In genomic region chrX:482702-483203, GRCh38 we compare ENCODE assay signal across 18 cellular contexts.
DNase-seq lines count a peak whose midpoint lies in the region; ATAC-seq, FAIRE-seq and TF ChIP-seq lines count a peak whose summit lies in the region.
"Had no signal": no experiment of that assay in that cellular context is flagged by ENCODE, and none has a peak within 500 bp of the region (broad histone marks: within the 10 kb centered on the region; RNA-seq: fewer than 3 reads in every experiment).

No MANE protein-coding gene starts in this region.

- FAIRE-seq in A549 (lab: Jason Lieb, UNC), result peak; percentile 13
- FAIRE-seq in K562 (lab: Jason Lieb, UNC), result no peak
- FAIRE-seq: GM19239 had no signal

- peaks cover 0 to 1% of the 10 kb centered on the region in 2 experiments; a peak in 2 of 5 replicates for H3K27me3 ChIP-seq in K562 (ENCODE audit: control insufficient read depth in 2 of 2, insufficient read depth in 2 of 2, low read length in 2 of 2)

- H3K4me1 ChIP-seq in A549 (0 out of 3 replicates have a peak, but pooled peaks cover 4% of the 10 kb centered on the region), HEK293 (ENCODE audit: control insufficient read depth, insufficient read depth, low read length) (no peaks in the 10 kb centered on the region), K562 (replicated peaks in 1 of 2; ENCODE audit: control insufficient read depth in 2 of 2, insufficient read depth in 2 of 2, low read length in 2 of 2) (no peaks in the 10 kb centered on the region)

- no peaks in the 10 kb centered on the region for H3K36me3 ChIP-seq in HEK293 (ENCODE audit: control insufficient read depth in 2 of 2, insufficient read depth in 1 of 2, low read length in 2 of 2)
- no peaks in the 10 kb centered on the region for H3K36me3 ChIP-seq in K562 (ENCODE audit: control insufficient read depth, insufficient read depth, low read length)

- no peaks in the 10 kb centered on the region for H3K79me2 ChIP-seq in K562 (ENCODE audit: control insufficient read depth, insufficient read depth, low read length)

- in situ Hi-C loops in Caki2 (cut with HindIII; ENCODE audit: low pct_unique_long_range_greater_than_20kb, low sequenced_read_pairs) (no loop called here), K562 (cut with MboI) (no loop called here)

- ATAC-seq in A549 (peak; percentile 43 to 60; a peak in 5 of 6 replicates), K562 (peak; percentile 81), HG03108 (IDR thresholded peaks at IDR 0.05; ENCODE audit: unreplicated experiment) (no peak)

- 38% methylated on average over 23 of the region's 23 CpGs for WGBS in A549 (ENCODE audit: missing lambda C conversion rate)
- WGBS in K562 (ENCODE audit: insufficient coverage, low coverage, missing lambda C conversion rate), result 0% methylated on average over 23 of the region's 23 CpGs

- H2AFZ ChIP-seq in K562 (ENCODE audit: low read depth, low read length), result no peak overlapping the region

- DNase-seq in A549 (ENCODE audit: low read depth in 1 of 2, low spot score in 1 of 2) (peak; percentile 17 to 63), Caki2 (ENCODE audit: low read depth) (peak; percentile 74), K562 (ENCODE audit: extremely low read depth in 1 of 4, low spot score in 3 of 4) (peak in 1 of 4 experiments; percentile 10), dedifferentiated amniotic fluid mesenchymal stem cell (ENCODE audit: extremely low spot score) (no peak), NCI-H1092 (lab: John Stamatoyannopoulos, UW) (no peak), ureter (ENCODE audit: low spot score) (no peak)
- DNase-seq: Calu3; CD8-positive, alpha-beta memory T cell; DMS 273 treated with DMSO at 0.1 percent for 48 hours; DMS79 treated with DMSO at 0.1 percent for 48 hours; GF-D8; H7; HFFc6; Kasumi-1; KBM-7 had no signal

- TF ChIP-seq RAD21 in A549 (conservative IDR thresholded peaks at IDR 0.05 in 1 of 2, IDR thresholded peaks at IDR 0.05 in 1 of 2), result no peak
- no peak for TF ChIP-seq RAD21 in K562 (CRISPR knock-in tag; conservative IDR thresholded peaks at IDR 0.05 in 1 of 2, IDR thresholded peaks at IDR 0.05 in 1 of 2)

- no peak for TF ChIP-seq CTCF in A549 (IDR thresholded peaks at IDR 0.05)
- TF ChIP-seq CTCF in HEK293 (tag by site-specific recombination; IDR thresholded peaks at IDR 0.05), result no peak
- TF ChIP-seq CTCF in K562 (IDR thresholded peaks at IDR 0.05 in 2 of 3, conservative IDR thresholded peaks at IDR 0.05 in 1 of 3; ENCODE audit: insufficient read depth in 2 of 3, low read depth in 1 of 3, low read length in 3 of 3), result no peak

- H3K9me3 ChIP-seq in A549 (no peaks in the 10 kb centered on the region), HEK293 (ENCODE audit: control insufficient read depth, insufficient read depth, low read depth, low read length) (no peaks in the 10 kb centered on the region), K562 (replicated peaks; ENCODE audit: control insufficient read depth, insufficient read depth, low read depth, low read length) (no peaks in the 10 kb centered on the region)

- H4K20me1 ChIP-seq in K562 (replicated peaks; ENCODE audit: control insufficient read depth, insufficient read depth, low read length), result no peaks in the 10 kb centered on the region

- intact Hi-C loops in K562 (cut with micrococcal nuclease), result no loop called here

- H3K4me3 ChIP-seq in A549 (no peak overlapping the region), HEK293 (ENCODE audit: low read depth, low read length) (peak overlapping the region; percentile 24), K562 (no peak overlapping the region; the same call in 1 of the 2 replicates)

- H3K9me1 ChIP-seq in K562 (ENCODE audit: control insufficient read depth, insufficient read depth, low read length), result no peaks in the 10 kb centered on the region

- H3K9ac ChIP-seq in K562 (ENCODE audit: insufficient read depth in 1 of 2, low read depth in 2 of 2, low read length in 2 of 2), result no peak overlapping the region

- TF ChIP-seq POLR2A in A549 (IDR thresholded peaks at IDR 0.05; ENCODE audit: low read length) (no peak), K562 (conservative IDR thresholded peaks at IDR 0.05) (no peak)

- BruUV-seq in K562 (replicated peaks; lab: Mats Ljungman, UMichigan), result no TSS peak

- CTCF ChIA-PET in A549 (lab: Yijun Ruan, JAX) (no interaction called here), HEK293 (lab: Yijun Ruan, JAX) (no interaction called here), K562 (lab: Yijun Ruan, JAX; ENCODE audit: low intra/inter-chr PET ratio) (no interaction called here)

- H3K27ac ChIP-seq in A549 (no peak overlapping the region), HEK293 (ENCODE audit: extremely low read depth, low read depth, low read length) (no peak overlapping the region), K562 (ENCODE audit: extremely low read depth, low read depth, low read length) (no peak overlapping the region)

- TF ChIP-seq EP300 in A549 (IDR thresholded peaks at IDR 0.05), result no peak
- TF ChIP-seq EP300 in K562 (IDR thresholded peaks at IDR 0.05; ENCODE audit: low read length), result no peak

- POLR2A ChIA-PET in A549 (lab: Yijun Ruan, JAX) (no interaction called here), HEK293 (lab: Yijun Ruan, JAX) (no interaction called here), K562 (lab: Yijun Ruan, JAX) (no interaction called here)

- H3K4me2 ChIP-seq in A549 (peak overlapping the region; percentile 40), K562 (ENCODE audit: insufficient read depth, low read length) (peak overlapping the region; percentile 55)

TF ChIP-seq in A549, 52 proteins besides CTCF, POLR2A, EP300 and RAD21:
- TF ChIP-seq TFCP2L1 (CRISPR knock-in tag; IDR thresholded peaks at IDR 0.05) (no peak), MAFK (IDR thresholded peaks at IDR 0.05; ENCODE audit: partially characterized antibody) (no peak), CEBPB (IDR thresholded peaks at IDR 0.05) (peak; percentile 9 to 62; a peak in 1 of 4 replicates), FOSL2 (IDR thresholded peaks at IDR 0.05) (no peak), FOSL2 (CRISPR knock-in tag; IDR thresholded peaks at IDR 0.05) (0 out of 2 replicates have a peak, but pooled peaks have one; percentile 24), HOXB5 (CRISPR knock-in tag; IDR thresholded peaks at IDR 0.05) (0 out of 2 replicates have a peak, but pooled peaks have one; percentile 40)

TF ChIP-seq in HEK293, 187 proteins besides CTCF, POLR2A, EP300 and RAD21 (continues in another document):
- TF ChIP-seq ZNF433 (tag by site-specific recombination; IDR thresholded peaks at IDR 0.05; ENCODE audit: low read depth), result no peak
- TF ChIP-seq ZNF529 (tag by site-specific recombination; IDR thresholded peaks at IDR 0.05; ENCODE audit: insufficient replicate concordance), result no peak
- TF ChIP-seq ZNF549 (tag by site-specific recombination; IDR thresholded peaks at IDR 0.05), result no peak
- no peak for TF ChIP-seq ZBTB7A (tag by site-specific recombination; IDR thresholded peaks at IDR 0.05; ENCODE audit: low read depth)
- no peak for TF ChIP-seq SP3 (tag by site-specific recombination; IDR thresholded peaks at IDR 0.05)
- no peak for TF ChIP-seq ZNF311 (tag by site-specific recombination; IDR thresholded peaks at IDR 0.05; ENCODE audit: borderline replicate concordance)
- TF ChIP-seq ZXDB (tag by site-specific recombination; IDR thresholded peaks at IDR 0.05), result peak; percentile 94
- TF ChIP-seq ZNF248 (tag by site-specific recombination; IDR thresholded peaks at IDR 0.05), result no peak
- TF ChIP-seq ZNF214 (tag by site-specific recombination; IDR thresholded peaks at IDR 0.05; ENCODE audit: borderline replicate concordance), result no peak
- TF ChIP-seq ZNF785 (tag by site-specific recombination; IDR thresholded peaks at IDR 0.05), result no peak
- no peak for TF ChIP-seq ZNF791 (tag by site-specific recombination; IDR thresholded peaks at IDR 0.05)
- no peak for TF ChIP-seq ZNF138 (tag by site-specific recombination; IDR thresholded peaks at IDR 0.05; ENCODE audit: borderline replicate concordance)
- TF ChIP-seq ZNF202 (tag by site-specific recombination; IDR thresholded peaks at IDR 0.05; ENCODE audit: borderline replicate concordance), result no peak
- TF ChIP-seq ZSCAN30 (tag by site-specific recombination; IDR thresholded peaks at IDR 0.05), result no peak
- 0 out of 2 replicates have a peak, but pooled peaks have one; percentile 15 for TF ChIP-seq ZNF660 (tag by site-specific recombination; IDR thresholded peaks at IDR 0.05)
- TF ChIP-seq ZIC2 (tag by site-specific recombination; IDR thresholded peaks at IDR 0.05), result no peak
- TF ChIP-seq ZNF169 (tag by site-specific recombination; IDR thresholded peaks at IDR 0.05), result no peak
- no peak for TF ChIP-seq ZNF747 (tag by site-specific recombination; IDR thresholded peaks at IDR 0.05)

TF ChIP-seq in K562, 482 proteins besides CTCF, POLR2A, EP300 and RAD21 (continues in another document):
- no peak for TF ChIP-seq ZNF668 (CRISPR knock-in tag; IDR thresholded peaks at IDR 0.05)
- no peak for TF ChIP-seq ZNF232 (CRISPR knock-in tag; IDR thresholded peaks at IDR 0.05)
- TF ChIP-seq NBN (IDR thresholded peaks at IDR 0.05; ENCODE audit: low read depth), result no peak
- TF ChIP-seq ATF7 (IDR thresholded peaks at IDR 0.05), result peak; percentile 70
- no peak for TF ChIP-seq TCF15 (CRISPR knock-in tag; IDR thresholded peaks at IDR 0.05)
- TF ChIP-seq ATF1 (CRISPR knock-in tag; IDR thresholded peaks at IDR 0.05), result no peak
- peak; percentile 37 for TF ChIP-seq ATF1 (tag; IDR thresholded peaks at IDR 0.05)
- TF ChIP-seq HNRNPLL (IDR thresholded peaks at IDR 0.05; ENCODE audit: low read depth, low read length, poor library complexity, severe bottlenecking), result peak; percentile 31
- TF ChIP-seq USF1 (CRISPR knock-in tag; IDR thresholded peaks at IDR 0.05), result no peak
- peak; percentile 89 for TF ChIP-seq PKNOX1 (IDR thresholded peaks at IDR 0.05)

Comparison
In these comparisons a context has a peak if more than half of its experiments do, and no peak if none do; other contexts are left out.
1. DNase-seq: peak in A549 (2 of 2) and Caki2 (single experiment); none in dedifferentiated amniotic fluid mesenchymal stem cell (single experiment), NCI-H1092 (single experiment) and ureter (single experiment).